ENCODE assay signal across 1 cellular context in genomic region chr20:53981130-53981529, GRCh38.
TF ChIP-seq lines count a peak whose summit lies in the region.

No MANE protein-coding gene starts in this region.

TF ChIP-seq in K562, 482 proteins besides CTCF, POLR2A, EP300 and RAD21 (continued from another document):
- TF ChIP-seq ZNF780A (CRISPR knock-in tag; IDR thresholded peaks at IDR 0.05): no peak
- TF ChIP-seq PHF20 (IDR thresholded peaks at IDR 0.05; ENCODE audit: partially characterized antibody): no peak
- TF ChIP-seq NR1H2 (CRISPR knock-in tag; IDR thresholded peaks at IDR 0.05): no peak
- no peak for TF ChIP-seq ZNF274 (IDR thresholded peaks at IDR 0.05; ENCODE audit: borderline replicate concordance, low read depth, low read length)
- TF ChIP-seq ZNF551 (CRISPR knock-in tag; IDR thresholded peaks at IDR 0.05): no peak
- peak; percentile 26 for TF ChIP-seq EWSR1 (IDR thresholded peaks at IDR 0.05; ENCODE audit: borderline replicate concordance, low read depth, partially characterized antibody)
- no peak for TF ChIP-seq RHOXF2B (CRISPR knock-in tag; conservative IDR thresholded peaks at IDR 0.05)
- no peak for TF ChIP-seq NCOR1 (IDR thresholded peaks at IDR 0.05)
- TF ChIP-seq TFE3 (CRISPR knock-in tag; IDR thresholded peaks at IDR 0.05): peak; percentile 32; the same call in 1 of the 2 replicates
- peak in 1 of 3 experiments; percentile 67; a peak in 2 of 6 replicates for TF ChIP-seq ZBTB11 (CRISPR knock-in tag; IDR thresholded peaks at IDR 0.05)
TF ChIP-seq in K562: peak in this region for 3.
